ENCODE assay signal across 1 cellular context in genomic region chr1:89041055-89041707, GRCh38.
TF ChIP-seq lines count a peak whose summit lies in the region.

No MANE protein-coding gene starts in this region.

TF ChIP-seq in GM12878, 131 proteins besides CTCF, POLR2A, EP300 and RAD21 (continued from another document and continues in another):
- TF ChIP-seq SUPT20H (IDR thresholded peaks at IDR 0.05; ENCODE audit: borderline replicate concordance, control insufficient read depth, low read depth, low read length) (no peak), IRF5 (IDR thresholded peaks at IDR 0.05; ENCODE audit: borderline replicate concordance) (no peak), EGR1 (IDR thresholded peaks at IDR 0.05; ENCODE audit: borderline replicate concordance in 1 of 2, low read depth in 2 of 2, low read length in 2 of 2) (no peak), SMAD1 (IDR thresholded peaks at IDR 0.05; ENCODE audit: low read depth, partially characterized antibody) (no peak), ETV6 (conservative IDR thresholded peaks at IDR 0.05 in 1 of 2, IDR thresholded peaks at IDR 0.05 in 1 of 2; ENCODE audit: borderline replicate concordance in 1 of 2, low read depth in 1 of 2) (peak in 1 of 2 experiments; percentile 42; a peak in 1 of 4 replicates), USF2 (IDR thresholded peaks at IDR 0.05; ENCODE audit: borderline replicate concordance, low read depth, low read length) (no peak), ZBED1 (IDR thresholded peaks at IDR 0.05; ENCODE audit: borderline replicate concordance) (peak; percentile 91; the same call in 1 of the 2 replicates), BHLHE40 (IDR thresholded peaks at IDR 0.05; ENCODE audit: borderline replicate concordance in 1 of 2, low read depth in 2 of 2, low read length in 1 of 2) (peak; percentile 38 to 64; a peak in 2 of 4 replicates), MAX (IDR thresholded peaks at IDR 0.05; ENCODE audit: low read depth, low read length) (no peak), CEBPB (IDR thresholded peaks at IDR 0.05; ENCODE audit: borderline replicate concordance in 1 of 2, low read depth in 2 of 2, low read length in 2 of 2) (peak in 1 of 2 experiments; percentile 96; a peak in 2 of 4 replicates), E4F1 (IDR thresholded peaks at IDR 0.05; ENCODE audit: borderline replicate concordance, partially characterized antibody) (no peak), PBX3 (IDR thresholded peaks at IDR 0.05; ENCODE audit: insufficient replicate concordance, low read depth, low read length) (no peak), HDGF (IDR thresholded peaks at IDR 0.05) (no peak), BCL11A (IDR thresholded peaks at IDR 0.05; ENCODE audit: low read depth, low read length) (peak; percentile 77; the same call in 1 of the 2 replicates), RFX5 (IDR thresholded peaks at IDR 0.05; ENCODE audit: low read depth, low read length) (no peak), TBL1XR1 (IDR thresholded peaks at IDR 0.05; ENCODE audit: low read depth, low read length) (peak; percentile 89), TCF3 (IDR thresholded peaks at IDR 0.05; ENCODE audit: borderline replicate concordance, insufficient read depth, low read depth, low read length) (0 out of 2 replicates have a peak, but pooled peaks have one; percentile 65), ZNF217 (IDR thresholded peaks at IDR 0.05) (peak; percentile 99), JUND (IDR thresholded peaks at IDR 0.05; ENCODE audit: low read depth, low read length) (peak; percentile 75), SKIL (IDR thresholded peaks at IDR 0.05; ENCODE audit: low read depth, poor library complexity, severe bottlenecking) (peak; percentile 85), WRNIP1 (IDR thresholded peaks at IDR 0.05; ENCODE audit: borderline replicate concordance, low read depth, low read length) (no peak), CBFB (IDR thresholded peaks at IDR 0.05; ENCODE audit: low read depth) (peak; percentile 81; the same call in 1 of the 2 replicates), NBN (IDR thresholded peaks at IDR 0.05) (no peak), NFYA (IDR thresholded peaks at IDR 0.05; ENCODE audit: borderline replicate concordance, low read depth, low read length) (no peak), NR2F1 (conservative IDR thresholded peaks at IDR 0.05) (peak; percentile 72), CEBPZ (IDR thresholded peaks at IDR 0.05; ENCODE audit: low read depth, low read length) (no peak), SMAD5 (IDR thresholded peaks at IDR 0.05; ENCODE audit: low read depth) (no peak), TAF1 (IDR thresholded peaks at IDR 0.05; ENCODE audit: borderline replicate concordance, low read depth, low read length) (no peak), NFXL1 (IDR thresholded peaks at IDR 0.05; ENCODE audit: borderline replicate concordance) (no peak), EED (IDR thresholded peaks at IDR 0.05; ENCODE audit: low read depth) (peak; percentile 87; the same call in 1 of the 2 replicates), BRCA1 (IDR thresholded peaks at IDR 0.05; ENCODE audit: low read depth, low read length) (no peak), MTA3 (IDR thresholded peaks at IDR 0.05; ENCODE audit: borderline replicate concordance, low read length) (peak; percentile 92; the same call in 1 of the 2 replicates), ZNF207 (IDR thresholded peaks at IDR 0.05; ENCODE audit: borderline replicate concordance) (no peak), IKZF1 (conservative IDR thresholded peaks at IDR 0.05) (peak; percentile 48), TCF12 (IDR thresholded peaks at IDR 0.05; ENCODE audit: low read depth, low read length) (peak; percentile 63), EZH2 (IDR thresholded peaks at IDR 0.05; ENCODE audit: borderline replicate concordance, control insufficient read depth, low read depth, low read length) (no peak), NKRF (conservative IDR thresholded peaks at IDR 0.05) (no peak), RUNX3 (IDR thresholded peaks at IDR 0.05; ENCODE audit: low read length) (peak; percentile 100), ZZZ3 (IDR thresholded peaks at IDR 0.05; ENCODE audit: control insufficient read depth, insufficient read length, low read depth) (no peak), NFIC (IDR thresholded peaks at IDR 0.05; ENCODE audit: low read depth, low read length) (peak; percentile 100), POLR2AphosphoS5 (IDR thresholded peaks at IDR 0.05; ENCODE audit: low read length) (no peak), GATAD2B (conservative IDR thresholded peaks at IDR 0.05; ENCODE audit: low read depth) (no peak), SMC3 (IDR thresholded peaks at IDR 0.05; ENCODE audit: borderline replicate concordance, low read length) (no peak), HDAC2 (IDR thresholded peaks at IDR 0.05) (no peak), RBBP5 (conservative IDR thresholded peaks at IDR 0.05) (no peak), SREBF2 (IDR thresholded peaks at IDR 0.05; ENCODE audit: low read length) (no peak), BACH1 (IDR thresholded peaks at IDR 0.05; ENCODE audit: borderline replicate concordance) (no peak), SIN3A (IDR thresholded peaks at IDR 0.05; ENCODE audit: low read depth, low read length) (no peak), RELB (IDR thresholded peaks at IDR 0.05; ENCODE audit: low read depth) (peak; percentile 58; the same call in 1 of the 2 replicates), CBX5 (IDR thresholded peaks at IDR 0.05; ENCODE audit: low read depth) (peak; percentile 97), ELK1 (IDR thresholded peaks at IDR 0.05; ENCODE audit: low read depth, low read length) (no peak)
